In genomic region chr16:13543850-13544249, GRCh38 we compare ENCODE assay signal across 24 cellular contexts.
"Had no signal": no experiment of that assay in that cellular context is flagged by ENCODE, and none has a peak within 500 bp of the region (broad histone marks: within the 10 kb centered on the region; RNA-seq: fewer than 3 reads in every experiment).

No MANE protein-coding gene starts in this region.

- H3K27ac ChIP-seq: cardiac muscle cell had no signal

- ATAC-seq: activated CD8-positive, alpha-beta memory T cell treated with anti-CD3 and anti-CD28 coated beads, Interleukin-2, amount 10 ng/mL, durations not matched to agents 7 days and 5 days; activated naive CD8-positive, alpha-beta T cell treated with anti-CD3 and anti-CD28 coated beads, Interleukin-2, amount 50 U/mL, for 24 hours; WTC11 had no signal

- DNase-seq: activated CD4-positive, alpha-beta T cell treated with anti-CD3 and anti-CD28 coated beads, Interleukin-2, amount 10 ng/mL, durations not matched to agents 24 days and 14 days; activated CD4-positive, alpha-beta T cell treated with anti-CD3 and anti-CD28 coated beads, Interleukin-2, amount 50 U/mL, for 48 hours; activated CD4-positive, CD25-positive, alpha-beta regulatory T cell treated with anti-CD3 and anti-CD28 coated beads, Interleukin-2, amount 50 U/mL, for 72 hours; activated CD8-positive, alpha-beta memory T cell treated with anti-CD3 and anti-CD28 coated beads, Interleukin-2, amount 10 ng/mL, durations not matched to agents 7 days and 5 days; activated effector memory CD4-positive, alpha-beta T cell treated with Interleukin-2 at 50 U/mL for 16 hours; activated naive CD4-positive, alpha-beta T cell; activated naive CD8-positive, alpha-beta T cell treated with anti-CD3 and anti-CD28 coated beads, Interleukin-2, amount 50 U/mL, for 24 hours; activated T-cell treated with anti-CD3 and anti-CD28 coated beads, Interleukin-2, amount 50 U/mL, for 24 hours; amniotic stem cell; IMR-90; Kasumi-1; KBM-7; NCI-H1048; NCI-H146; NCI-H187 treated with DMSO at 0.1 percent for 48 hours; NCI-H2107; NCI-H2171 treated with DMSO at 0.1 percent for 48 hours; NCI-H345; NCI-H524; NCI-H774; NK-92 treated with Interleukin-12 subunit alpha and Interleukin-12 subunit beta, amount 100 ng/mL, for 24 hours had no signal

- FAIRE-seq: astrocyte had no signal

- H3K27me3 ChIP-seq: cardiac muscle cell had no signal

- H3K4me3 ChIP-seq: cardiac muscle cell had no signal

- H3K36me3 ChIP-seq: cardiac muscle cell had no signal
